In genomic region chr13:110563463-110563774, GRCh38 we compare ENCODE assay signal across 19 cellular contexts. TPM values are rescaled to one million over a fixed set of nuclear protein-coding genes. Genes with fewer than 3 reads are reported as not detected.
DNase-seq lines count a peak whose midpoint lies in the region; ATAC-seq and TF ChIP-seq lines count a peak whose summit lies in the region.
"Had no signal": no experiment of that assay in that cellular context is flagged by ENCODE, and none has a peak within 500 bp of the region (broad histone marks: within the 10 kb centered on the region; RNA-seq: fewer than 3 reads in every experiment).

No MANE protein-coding gene starts in this region.

- no peaks in the 10 kb centered on the region for H3K9me3 Mint-ChIP-seq in CD4-positive, CD25-positive, alpha-beta regulatory T cell
- no peaks in the 10 kb centered on the region; the same call in 2 of the 3 replicates for H3K9me3 Mint-ChIP-seq in GM23338
- H3K9me3 Mint-ChIP-seq: activated naive CD4-positive, alpha-beta T cell treated with anti-CD3 and anti-CD28 coated beads for 36 hours; T-helper 2 cell treated with Interferon-gamma antibody and Interleukin-4, amounts not matched to agents 5 μg/mL and 100 μg/mL, for 36 hours had no signal

- H3K23ac ChIP-seq in trophoblast cell (ENCODE audit: low read length), result no peak overlapping the region

- peaks cover 9% of the 10 kb centered on the region for H3K27me3 ChIP-seq in CD4-positive, CD25-positive, alpha-beta regulatory T cell (ENCODE audit: control insufficient read depth, insufficient read depth, low read length)
- H3K27me3 ChIP-seq in GM23338 (ENCODE audit: insufficient read depth), result no peaks in the 10 kb centered on the region
- no peaks in the 10 kb centered on the region for H3K27me3 ChIP-seq in colonic mucosa
- no peaks in the 10 kb centered on the region for H3K27me3 ChIP-seq in mucosa of stomach (ENCODE audit: control insufficient read depth, insufficient read depth, low read length)
- no peaks in the 10 kb centered on the region for H3K27me3 ChIP-seq in trophoblast cell (ENCODE audit: insufficient read depth, low read length)

- no peak overlapping the region for H2AFZ ChIP-seq in GM23338
- no peak overlapping the region for H2AFZ ChIP-seq in trophoblast cell (ENCODE audit: insufficient read depth, low read length, poor library complexity)

- no peak overlapping the region for H2BK120ac ChIP-seq in trophoblast cell (ENCODE audit: insufficient read depth, low read length, poor library complexity)

- WGBS in trophoblast cell (ENCODE audit: extremely low coverage, insufficient coverage, insufficient read length), result no CpG with 5 or more reads among the region's 9 CpGs

- peaks cover 18% of the 10 kb centered on the region for H3K4me1 ChIP-seq in CD4-positive, CD25-positive, alpha-beta regulatory T cell (ENCODE audit: control insufficient read depth, insufficient read depth, low read length, poor library complexity, severe bottlenecking)
- peaks cover 26% of the 10 kb centered on the region for H3K4me1 ChIP-seq in GM23338 (ENCODE audit: insufficient read depth)
- H3K4me1 ChIP-seq in colonic mucosa, result no peaks in the 10 kb centered on the region
- H3K4me1 ChIP-seq in mucosa of stomach (ENCODE audit: control insufficient read depth, insufficient read depth, low read length), result peaks cover 31% of the 10 kb centered on the region
- peaks cover 12 to 26% of the 10 kb centered on the region in 2 experiments for H3K4me1 ChIP-seq in trophoblast cell (ENCODE audit: control insufficient read depth in 1 of 2, insufficient read depth in 2 of 2, low read length in 2 of 2)

- H4K20me1 ChIP-seq in GM23338 (replicated peaks; ENCODE audit: insufficient read depth), result no peaks in the 10 kb centered on the region

- no peaks in the 10 kb centered on the region for H3K36me3 ChIP-seq in CD4-positive, CD25-positive, alpha-beta regulatory T cell (ENCODE audit: control insufficient read depth, insufficient read depth, low read length)
- no peaks in the 10 kb centered on the region for H3K36me3 ChIP-seq in GM23338 (ENCODE audit: insufficient read depth)
- H3K36me3 ChIP-seq in colonic mucosa, result no peaks in the 10 kb centered on the region
- no peaks in the 10 kb centered on the region for H3K36me3 ChIP-seq in mucosa of stomach (ENCODE audit: control insufficient read depth, insufficient read depth, low read length)
- peaks cover 0 to 4% of the 10 kb centered on the region in 2 experiments for H3K36me3 ChIP-seq in trophoblast cell (ENCODE audit: control insufficient read depth in 1 of 2, insufficient read depth in 2 of 2, low read length in 2 of 2)
- H3K36me3 ChIP-seq: thoracic aorta had no signal

- no peaks in the 10 kb centered on the region for H3K36me3 Mint-ChIP-seq in CD4-positive, CD25-positive, alpha-beta regulatory T cell
- H3K36me3 Mint-ChIP-seq in GM23338 (ENCODE audit: low read depth), result peaks cover 3% of the 10 kb centered on the region; the same call in 1 of the 3 replicates

- no peak for DNase-seq in CD4-positive, CD25-positive, alpha-beta regulatory T cell
- DNase-seq in GM23338 (ENCODE audit: low spot score) (no peak), colonic mucosa (no peak), trophoblast cell (no peak), DMS79 treated with DMSO at 0.1 percent for 48 hours (lab: John Stamatoyannopoulos, UW) (no peak), NCI-H2029 (lab: John Stamatoyannopoulos, UW) (no peak)
- DNase-seq: activated CD4-positive, CD25-positive, alpha-beta regulatory T cell treated with anti-CD3 and anti-CD28 coated beads, Interleukin-2, amount 50 U/mL, for 72 hours; activated naive CD4-positive, alpha-beta T cell treated with anti-CD3 and anti-CD28 coated beads for 36 hours; AML-193; HCEC 1CT; mammary epithelial cell; NCI-H1092 treated with DMSO at 0.1 percent for 48 hours; NCI-H526 treated with DMSO at 0.1 percent for 48 hours; SIG-M5; stimulated activated CD4-positive, alpha-beta T cell treated with anti-CD3 and anti-CD28 coated beads, Interleukin-4, amount 100 ng/mL, for 1 hour had no signal

- H2BK5ac ChIP-seq in trophoblast cell (ENCODE audit: low read depth, low read length, poor library complexity), result no peak overlapping the region

- no peak overlapping the region for H4K12ac ChIP-seq in trophoblast cell (ENCODE audit: low read depth, low read length)

- H3K27ac Mint-ChIP-seq in CD4-positive, CD25-positive, alpha-beta regulatory T cell, result no peak overlapping the region
- H3K27ac Mint-ChIP-seq in GM23338, result no peak overlapping the region
- H3K27ac Mint-ChIP-seq: activated naive CD4-positive, alpha-beta T cell treated with anti-CD3 and anti-CD28 coated beads for 36 hours; T-helper 2 cell treated with Interferon-gamma antibody and Interleukin-4, amounts not matched to agents 5 μg/mL and 100 μg/mL, for 36 hours had no signal

- H3K4ac ChIP-seq in trophoblast cell (ENCODE audit: low read depth, low read length), result no peak overlapping the region

- H3K27ac ChIP-seq in CD4-positive, CD25-positive, alpha-beta regulatory T cell (ENCODE audit: insufficient read depth, low read length, poor library complexity, severe bottlenecking), result no peak overlapping the region
- no peak overlapping the region for H3K27ac ChIP-seq in GM23338 (ENCODE audit: low read depth)
- no peak overlapping the region for H3K27ac ChIP-seq in colonic mucosa
- H3K27ac ChIP-seq in trophoblast cell (ENCODE audit: low read depth, low read length), result no peak overlapping the region
- H3K27ac ChIP-seq: thoracic aorta had no signal

- peak overlapping the region; percentile 96 for H3K4me2 ChIP-seq in GM23338
- H3K4me2 ChIP-seq in trophoblast cell (ENCODE audit: low read length), result no peak overlapping the region

- TF ChIP-seq CTCF in GM23338 (conservative IDR thresholded peaks at IDR 0.05; ENCODE audit: low read depth in 2 of 2) (no peak), colonic mucosa (IDR thresholded peaks at IDR 0.05) (no peak)

- peaks cover 55% of the 10 kb centered on the region for H3K27me3 Mint-ChIP-seq in CD4-positive, CD25-positive, alpha-beta regulatory T cell
- peaks cover 34% of the 10 kb centered on the region for H3K27me3 Mint-ChIP-seq in GM23338 (ENCODE audit: insufficient read depth, low read depth, poor library complexity)

- H3K4me3 ChIP-seq in CD4-positive, CD25-positive, alpha-beta regulatory T cell (ENCODE audit: low read depth, low read length), result no peak overlapping the region
- peak overlapping the region; percentile 87 for H3K4me3 ChIP-seq in GM23338
- H3K4me3 ChIP-seq in colonic mucosa, result peak overlapping the region; percentile 84
- no peak overlapping the region for H3K4me3 ChIP-seq in mucosa of stomach (ENCODE audit: low read length)
- H3K4me3 ChIP-seq in trophoblast cell (ENCODE audit: low read depth, low read length), result no peak overlapping the region

- H3K14ac ChIP-seq in trophoblast cell (ENCODE audit: low read length), result no peak overlapping the region

- no peak for ATAC-seq in CD4-positive, CD25-positive, alpha-beta regulatory T cell (ENCODE audit: low read depth in 2 of 2)
- ATAC-seq in GM23338, result no peak
- ATAC-seq in HG03095 (IDR thresholded peaks at IDR 0.05; ENCODE audit: unreplicated experiment), result no peak

- peaks cover 22% of the 10 kb centered on the region for H3K79me1 ChIP-seq in trophoblast cell (ENCODE audit: low read length)

- intact Hi-C loops in colonic mucosa (cut with DNase I), result loop anchor here (5.0 kb wide), 1 partner anchor 56 kb away; no protein-coding TSS in a partner anchor

- H3K9ac ChIP-seq in colonic mucosa (ENCODE audit: low read depth in 2 of 2, low read length in 2 of 2), result peak overlapping the region in 1 of 2 donors; percentile 94
- H3K9ac ChIP-seq in mucosa of stomach (ENCODE audit: low read length), result peak overlapping the region; percentile 74
- no peak overlapping the region for H3K9ac ChIP-seq in trophoblast cell (ENCODE audit: low read length)

- H3F3A ChIP-seq in GM23338 (replicated peaks; ENCODE audit: low read depth), result peaks cover 22% of the 10 kb centered on the region; the same call in 1 of the 2 replicates

- no peak overlapping the region for H3K18ac ChIP-seq in trophoblast cell (ENCODE audit: low read length)

- no peaks in the 10 kb centered on the region for H3K9me3 ChIP-seq in CD4-positive, CD25-positive, alpha-beta regulatory T cell (ENCODE audit: control insufficient read depth in 2 of 2, low read length in 2 of 2)
- no peaks in the 10 kb centered on the region for H3K9me3 ChIP-seq in colonic mucosa
- H3K9me3 ChIP-seq in mucosa of stomach (ENCODE audit: control insufficient read depth, low read length), result no peaks in the 10 kb centered on the region
- H3K9me3 ChIP-seq in trophoblast cell (ENCODE audit: insufficient read depth, low read depth, low read length), result no peaks in the 10 kb centered on the region
- H3K9me3 ChIP-seq: thoracic aorta had no signal

- H4K91ac ChIP-seq in trophoblast cell (ENCODE audit: low read depth, low read length), result no peak overlapping the region

- H2AK5ac ChIP-seq in trophoblast cell (ENCODE audit: low read length), result no peak overlapping the region

- peaks cover 25% of the 10 kb centered on the region for H3K79me2 ChIP-seq in GM23338 (replicated peaks; ENCODE audit: insufficient read depth)
- peaks cover 17% of the 10 kb centered on the region for H3K79me2 ChIP-seq in trophoblast cell (ENCODE audit: control insufficient read depth, insufficient read depth, low read length, poor library complexity)

- H2BK12ac ChIP-seq in trophoblast cell (ENCODE audit: low read length), result no peak overlapping the region

- H3K4me3 Mint-ChIP-seq in CD4-positive, CD25-positive, alpha-beta regulatory T cell, result peak overlapping the region; percentile 15 to 61 (median 38)
- H3K4me3 Mint-ChIP-seq in GM23338, result no peak overlapping the region; the same call in 2 of the 3 replicates

- no peak overlapping the region for H4K8ac ChIP-seq in trophoblast cell (ENCODE audit: low read depth, low read length)

- H3K4me1 Mint-ChIP-seq in CD4-positive, CD25-positive, alpha-beta regulatory T cell, result peaks cover 0 to 24% (median 17%) of the 10 kb centered on the region in 4 donors
- peaks cover 52% of the 10 kb centered on the region for H3K4me1 Mint-ChIP-seq in GM23338

- no peaks in the 10 kb centered on the region for H3K9me2 ChIP-seq in GM23338 (ENCODE audit: insufficient read depth)

RNA-seq across cellular contexts. Expression of gene RAB20, which starts 1.9 kb away (rescaled TPM):
- total RNA-seq in CD4-positive, CD25-positive, alpha-beta regulatory T cell, result not detected
- 1 to 10 TPM; 1.2 to 4.7 (median 2.4) TPM for polyA plus RNA-seq in CD4-positive, CD25-positive, alpha-beta regulatory T cell
- 26.6 and 32.1 TPM in 2 replicates for total RNA-seq in GM23338 (2014; rRNA removed; shearing (Covaris generic))
- polyA plus RNA-seq in GM23338 (2016; fragmentation: Nextera tagmentation; extraction: Ambion mirVana), result 11.8 and 12.3 TPM in 2 replicates
- 10 to 100 TPM; 32.1 to 38.0 TPM for total RNA-seq in colonic mucosa
- 29.9 and 30.6 TPM in 2 replicates for polyA plus RNA-seq in trophoblast cell (2013)

RNA-seq across cellular contexts. Expression of gene NAXD, which starts 51.9 kb away (rescaled TPM):
- 20.8 TPM for total RNA-seq in CD4-positive, CD25-positive, alpha-beta regulatory T cell
- 10 to 100 TPM; 21.1 to 28.2 (median 24.8) TPM for polyA plus RNA-seq in CD4-positive, CD25-positive, alpha-beta regulatory T cell
- total RNA-seq in GM23338 (2014; rRNA removed; shearing (Covaris generic)), result 16.1 and 18.5 TPM in 2 replicates
- polyA plus RNA-seq in GM23338 (2016; fragmentation: Nextera tagmentation; extraction: Ambion mirVana), result 15.3 and 16.9 TPM in 2 replicates
- 10 to 100 TPM; 36.7 to 40.4 TPM for total RNA-seq in colonic mucosa
- 20.5 TPM in 2 replicates for polyA plus RNA-seq in trophoblast cell (2013)

Comparison
In these comparisons a context has a peak if more than half of its experiments do, and no peak if none do; other contexts are left out.
1. H3K4me3 ChIP-seq: peak in GM23338 (single experiment) and colonic mucosa (single experiment); none in CD4-positive, CD25-positive, alpha-beta regulatory T cell (single experiment), mucosa of stomach (single experiment) and trophoblast cell (single experiment).
2. RNA of gene RAB20, which starts 1.9 kb away (total RNA-seq): 32.1 to 38.0 TPM in colonic mucosa and 26.6 to 32.1 TPM in GM23338; not detected in CD4-positive, CD25-positive, alpha-beta regulatory T cell (single experiment); every median in the first group is over 10 times any median in the second.